ENCODE assay signal across 10 cellular contexts in the genomic region with DNA sequence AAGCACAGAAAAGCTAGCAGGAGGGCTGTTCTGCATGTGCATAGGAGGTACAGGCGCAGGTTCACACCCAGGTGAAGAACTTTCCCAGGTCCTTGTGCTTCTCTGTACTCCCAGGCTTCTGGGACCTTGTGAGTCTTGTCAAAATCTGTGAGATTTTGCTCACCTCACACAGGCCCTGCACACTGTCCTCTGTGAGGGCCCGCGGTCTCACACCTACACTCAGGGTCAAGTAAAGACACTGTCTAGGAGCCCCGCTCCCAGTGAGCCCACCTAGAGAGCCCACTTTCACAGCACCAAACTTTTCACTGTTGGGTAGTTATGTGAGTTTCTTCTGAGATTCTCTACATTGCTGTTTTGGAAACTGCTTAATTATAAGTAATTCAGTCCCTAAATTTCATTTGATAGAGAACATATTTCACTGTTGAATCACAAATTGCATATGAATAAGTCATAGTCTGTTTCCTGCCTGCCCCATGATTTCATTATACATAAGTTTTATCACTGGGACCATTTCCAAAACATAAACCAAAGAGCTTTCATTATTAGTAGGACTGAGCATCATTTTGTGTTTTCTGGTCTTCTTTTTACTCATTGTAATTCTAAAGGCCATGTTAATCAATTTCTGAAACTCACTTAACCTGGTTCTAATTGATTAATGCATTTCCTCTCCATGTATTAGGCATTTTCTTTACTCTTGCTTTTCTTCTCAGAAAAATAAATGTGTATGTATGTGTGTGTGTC.
DNase-seq lines count a peak whose midpoint lies in the region; ATAC-seq and TF ChIP-seq lines count a peak whose summit lies in the region.
"Had no signal": no experiment of that assay in that cellular context is flagged by ENCODE, and none has a peak within 500 bp of the region (broad histone marks: within the 10 kb centered on the region; RNA-seq: fewer than 3 reads in every experiment).

No MANE protein-coding gene starts in this region.

- H3K27me3 ChIP-seq in naive thymus-derived CD4-positive, alpha-beta T cell (ENCODE audit: control insufficient read depth in 2 of 2, insufficient read depth in 2 of 2, low read length in 2 of 2) = no peaks in the 10 kb centered on the region
- H3K27me3 ChIP-seq in thyroid gland = no peaks in the 10 kb centered on the region

- POLR2A ChIA-PET in naive thymus-derived CD4-positive, alpha-beta T cell (lab: Charles Lee) = no interaction called here

- H3K4me3 Mint-ChIP-seq in type B pancreatic cell = no peak overlapping the region
- H3K4me3 Mint-ChIP-seq in naive thymus-derived CD4-positive, alpha-beta T cell = no peak overlapping the region

- H3K27ac Mint-ChIP-seq in type B pancreatic cell = no peak overlapping the region
- no peak overlapping the region for H3K27ac Mint-ChIP-seq in naive thymus-derived CD4-positive, alpha-beta T cell

- peaks cover 6% of the 10 kb centered on the region for H3K9me3 Mint-ChIP-seq in type B pancreatic cell
- H3K9me3 Mint-ChIP-seq in naive thymus-derived CD4-positive, alpha-beta T cell = peaks cover 0 to 18% (median 7%) of the 10 kb centered on the region in 11 donors

- no peaks in the 10 kb centered on the region for H3K27me3 Mint-ChIP-seq in type B pancreatic cell
- no peaks in the 10 kb centered on the region for H3K27me3 Mint-ChIP-seq in naive thymus-derived CD4-positive, alpha-beta T cell

- intact Hi-C loops in naive thymus-derived CD4-positive, alpha-beta T cell (cut with micrococcal nuclease) = no loop called here
- intact Hi-C loops in thyroid gland (cut with DNase I) = no loop called here

- peak; percentile 89 for ATAC-seq in GM21723 (IDR thresholded peaks at IDR 0.05; ENCODE audit: unreplicated experiment)
- no peak for ATAC-seq in naive thymus-derived CD4-positive, alpha-beta T cell

- peaks cover 0 to under 1% (median 0%) of the 10 kb centered on the region in 3 experiments for H3K9me3 ChIP-seq in naive thymus-derived CD4-positive, alpha-beta T cell (ENCODE audit: control insufficient read depth in 2 of 3, low read length in 3 of 3)
- H3K9me3 ChIP-seq in thyroid gland = no peaks in the 10 kb centered on the region

- CTCF ChIA-PET in naive thymus-derived CD4-positive, alpha-beta T cell (lab: Charles Lee) = no interaction called here

- H3K27ac ChIP-seq in naive thymus-derived CD4-positive, alpha-beta T cell (ENCODE audit: low read depth, low read length) = no peak overlapping the region
- no peak overlapping the region for H3K27ac ChIP-seq in thyroid gland

- no peaks in the 10 kb centered on the region for H3K36me3 ChIP-seq in naive thymus-derived CD4-positive, alpha-beta T cell (ENCODE audit: control insufficient read depth in 2 of 3, insufficient read depth in 3 of 3, low read length in 3 of 3)
- no peaks in the 10 kb centered on the region for H3K36me3 ChIP-seq in thyroid gland

- no peak overlapping the region for H3K4me3 ChIP-seq in naive thymus-derived CD4-positive, alpha-beta T cell (ENCODE audit: low read length)
- H3K4me3 ChIP-seq in thyroid gland (replicated peaks in 1 of 3) = no peak overlapping the region

- H3K36me3 Mint-ChIP-seq in type B pancreatic cell = peaks cover 4% of the 10 kb centered on the region
- peaks cover 0 to 5% (median 0%) of the 10 kb centered on the region in 5 donors for H3K36me3 Mint-ChIP-seq in naive thymus-derived CD4-positive, alpha-beta T cell

- DNase-seq in GM04504 (ENCODE audit: low read depth) (peak; percentile 32), HS-5 (ENCODE audit: low read depth) (peak; percentile 69), glomerular endothelial cell (ENCODE audit: extremely low read depth, low read depth, low spot score) (peak; percentile 51), type B pancreatic cell (ENCODE audit: extremely low spot score, unreplicated experiment) (no peak), thyroid gland (no peak)
- DNase-seq in naive thymus-derived CD4-positive, alpha-beta T cell = no peak
- DNase-seq in stimulated activated naive CD4-positive, alpha-beta T cell treated with Interleukin-2 at 50 U/mL for 16 hours (lab: John Stamatoyannopoulos, UW) = no peak
- DNase-seq: left cardiac atrium, NCI-H2107 had no signal

- TF ChIP-seq CTCF in type B pancreatic cell (conservative IDR thresholded peaks at IDR 0.05) (no peak), thyroid gland (IDR thresholded peaks at IDR 0.05) (no peak)

- no peak for TF ChIP-seq POLR2A in thyroid gland (IDR thresholded peaks at IDR 0.05)

- H3K4me1 Mint-ChIP-seq in type B pancreatic cell (ENCODE audit: unreplicated experiment) = peaks cover 9% of the 10 kb centered on the region
- H3K4me1 Mint-ChIP-seq in naive thymus-derived CD4-positive, alpha-beta T cell = no peaks in the 10 kb centered on the region

- WGBS in thyroid gland, 2 donors = 73 to 86% methylated on average over 4 of the region's 4 CpGs

- no peaks in the 10 kb centered on the region for H3K4me1 ChIP-seq in naive thymus-derived CD4-positive, alpha-beta T cell (ENCODE audit: control insufficient read depth in 2 of 2, insufficient read depth in 2 of 2, low read length in 2 of 2)
- H3K4me1 ChIP-seq in thyroid gland = no peaks in the 10 kb centered on the region

Comparison
In these comparisons a context has a peak if more than half of its experiments do, and no peak if none do; other contexts are left out.
1. DNase-seq: peak in GM04504 (single experiment), HS-5 (single experiment) and glomerular endothelial cell (single experiment); none in type B pancreatic cell (single experiment), naive thymus-derived CD4-positive, alpha-beta T cell (0 of 9), thyroid gland (0 of 2) and stimulated activated naive CD4-positive, alpha-beta T cell treated with Interleukin-2 at 50 U/mL for 16 hours (single experiment).